ENCODE assay signal across 8 cellular contexts in genomic region chr5:38809388-38810359, GRCh38. TPM values are rescaled to one million over a fixed set of nuclear protein-coding genes. Genes with fewer than 3 reads are reported as not detected.
DNase-seq lines count a peak whose midpoint lies in the region; ATAC-seq, FAIRE-seq and TF ChIP-seq lines count a peak whose summit lies in the region.

No MANE protein-coding gene starts in this region.

- POLR2A ChIA-PET in CD4-positive, alpha-beta memory T cell (lab: Charles Lee; ENCODE audit: partially characterized antibody) = no interaction called here
- POLR2A ChIA-PET in K562 (lab: Yijun Ruan, JAX) = interaction anchor here (0.6 to 2.3 kb wide), 9 partner anchors 16 to 1035 kb away, joined by 3 to 8 read pairs (median 3); no protein-coding TSS in a partner anchor

- H3K9me1 ChIP-seq in K562 (ENCODE audit: control insufficient read depth, insufficient read depth, low read length) = no peaks in the 10 kb centered on the region

- H3K79me2 ChIP-seq in K562 (ENCODE audit: control insufficient read depth, insufficient read depth, low read length) = no peaks in the 10 kb centered on the region

- no peaks in the 10 kb centered on the region for H4K20me1 ChIP-seq in K562 (replicated peaks; ENCODE audit: control insufficient read depth, insufficient read depth, low read length)

- peak; percentile 88 for FAIRE-seq in K562 (lab: Jason Lieb, UNC)

- no peak overlapping the region for H3K27ac ChIP-seq in CD4-positive, alpha-beta memory T cell (ENCODE audit: low read depth, low read length)
- H3K27ac ChIP-seq in K562 (ENCODE audit: extremely low read depth, low read depth, low read length) (no peak overlapping the region), iPS DF 6.9 (ENCODE audit: low read length) (no peak overlapping the region), skeletal muscle tissue (ENCODE audit: low read depth, low read length) (peak overlapping the region; percentile 6)

- H3K4me3 Mint-ChIP-seq in CD4-positive, alpha-beta memory T cell = no peak overlapping the region

- no TSS peak for BruUV-seq in K562 (replicated peaks; lab: Mats Ljungman, UMichigan)

- in situ Hi-C loops in K562 (cut with MboI) = loop anchor here (5.0 kb wide), 1 partner anchor 372 kb away; no protein-coding TSS in a partner anchor

- intact Hi-C loops in CD4-positive, alpha-beta memory T cell (cut with micrococcal nuclease) = no loop called here
- intact Hi-C loops in K562 (cut with micrococcal nuclease) = loop anchor here (1.0 to 10.0 kb wide), 8 partner anchors 72 to 601 kb away; no protein-coding TSS in a partner anchor

- no peaks in the 10 kb centered on the region for H3K27me3 ChIP-seq in CD4-positive, alpha-beta memory T cell (ENCODE audit: insufficient read depth, low read length)
- no peaks in the 10 kb centered on the region for H3K27me3 ChIP-seq in K562 (ENCODE audit: control insufficient read depth in 2 of 2, insufficient read depth in 2 of 2, low read length in 2 of 2)
- no peaks in the 10 kb centered on the region; the same call in 1 of the 2 replicates for H3K27me3 ChIP-seq in iPS DF 6.9 (ENCODE audit: control insufficient read depth, insufficient read depth, low read length)
- no peaks in the 10 kb centered on the region for H3K27me3 ChIP-seq in skeletal muscle tissue (ENCODE audit: control insufficient read depth in 3 of 3, insufficient read depth in 3 of 3, low read length in 3 of 3)

- H3K4me1 ChIP-seq in CD4-positive, alpha-beta memory T cell (ENCODE audit: insufficient read depth, low read length) = no peaks in the 10 kb centered on the region
- H3K4me1 ChIP-seq in K562 (replicated peaks in 1 of 2; ENCODE audit: control insufficient read depth in 2 of 2, insufficient read depth in 2 of 2, low read length in 2 of 2) (peaks cover 2 to 7% of the 10 kb centered on the region in 2 experiments; a peak in 3 of 5 replicates), iPS DF 6.9 (ENCODE audit: control insufficient read depth, insufficient read depth, low read length) (peaks cover 1% of the 10 kb centered on the region; the same call in 1 of the 2 replicates), skeletal muscle tissue (ENCODE audit: control insufficient read depth in 3 of 3, insufficient read depth in 3 of 3, low read length in 3 of 3) (peaks cover 10 to 19% (median 11%) of the 10 kb centered on the region in 3 donors)

- peak overlapping the region; percentile 69 for H2AFZ ChIP-seq in K562 (ENCODE audit: low read depth, low read length)

- H3K27me3 Mint-ChIP-seq in CD4-positive, alpha-beta memory T cell = peaks cover 12 to 19% of the 10 kb centered on the region in 2 donors

- peak; percentile 97 to 98 for TF ChIP-seq RAD21 in K562 (CRISPR knock-in tag; conservative IDR thresholded peaks at IDR 0.05 in 1 of 2, IDR thresholded peaks at IDR 0.05 in 1 of 2)

- H3K36me3 ChIP-seq in CD4-positive, alpha-beta memory T cell (ENCODE audit: insufficient read depth, low read length) = no peaks in the 10 kb centered on the region
- H3K36me3 ChIP-seq in K562 (ENCODE audit: control insufficient read depth, insufficient read depth, low read length) = no peaks in the 10 kb centered on the region
- H3K36me3 ChIP-seq in iPS DF 6.9 (ENCODE audit: control insufficient read depth, insufficient read depth, low read length) = no peaks in the 10 kb centered on the region
- H3K36me3 ChIP-seq in skeletal muscle tissue (ENCODE audit: control insufficient read depth in 3 of 3, insufficient read depth in 3 of 3, low read length in 3 of 3) = no peaks in the 10 kb centered on the region

- TF ChIP-seq EP300 in K562 (IDR thresholded peaks at IDR 0.05; ENCODE audit: low read length) = no peak

- H3K9ac ChIP-seq in K562 (ENCODE audit: insufficient read depth in 1 of 2, low read depth in 2 of 2, low read length in 2 of 2) = no peak overlapping the region
- H3K9ac ChIP-seq in skeletal muscle tissue (ENCODE audit: low read depth in 1 of 3, low read length in 3 of 3) = peak overlapping the region in 1 of 3 donors; percentile 28

- no peak overlapping the region for H3K27ac Mint-ChIP-seq in CD4-positive, alpha-beta memory T cell

- no peaks in the 10 kb centered on the region for H3K9me3 ChIP-seq in CD4-positive, alpha-beta memory T cell (ENCODE audit: control insufficient read depth in 1 of 2, low read length in 2 of 2)
- no peaks in the 10 kb centered on the region for H3K9me3 ChIP-seq in K562 (replicated peaks; ENCODE audit: control insufficient read depth, insufficient read depth, low read depth, low read length)
- no peaks in the 10 kb centered on the region for H3K9me3 ChIP-seq in iPS DF 6.9 (ENCODE audit: control insufficient read depth, insufficient read depth, low read length)
- peaks cover 0 to 2% (median 0%) of the 10 kb centered on the region in 3 donors for H3K9me3 ChIP-seq in skeletal muscle tissue (ENCODE audit: control insufficient read depth in 3 of 3, low read length in 3 of 3)

- TF ChIP-seq POLR2A in K562 (conservative IDR thresholded peaks at IDR 0.05) = no peak
- no peak for TF ChIP-seq POLR2A in GM18505 (IDR thresholded peaks at IDR 0.05; ENCODE audit: borderline replicate concordance, extremely low read depth, insufficient read depth, insufficient read length)

- peak; percentile 94 to 98 (median 95) for TF ChIP-seq CTCF in K562 (IDR thresholded peaks at IDR 0.05 in 2 of 3, conservative IDR thresholded peaks at IDR 0.05 in 1 of 3; ENCODE audit: insufficient read depth in 2 of 3, low read depth in 1 of 3, low read length in 3 of 3)

- no peak overlapping the region for H3K4me2 ChIP-seq in K562 (ENCODE audit: insufficient read depth, low read length)

- WGBS in K562 (ENCODE audit: insufficient coverage, low coverage, missing lambda C conversion rate) = 16% methylated on average over 14 of the region's 14 CpGs
- WGBS in iPS DF 6.9 (ENCODE audit: insufficient coverage, insufficient read length) = no CpG with 5 or more reads among the region's 14 CpGs

- DNase-seq in CD4-positive, alpha-beta memory T cell = peak; percentile 21 to 38 (median 25)
- DNase-seq in NCI-H1417 treated with DMSO at 0.1 percent for 48 hours (lab: John Stamatoyannopoulos, UW) = peak; percentile 42
- peak; percentile 50 for DNase-seq in SKM-1 (lab: John Stamatoyannopoulos, UW; ENCODE audit: unreplicated experiment)
- peak; percentile 83 to 87 (median 86) for DNase-seq in K562 (ENCODE audit: extremely low read depth in 1 of 4, low spot score in 3 of 4)
- peak; percentile 75 for DNase-seq in iPS DF 6.9 (ENCODE audit: low read depth, low spot score)

- H3K4me3 ChIP-seq in CD4-positive, alpha-beta memory T cell (ENCODE audit: low read length in 2 of 2) = no peak overlapping the region
- H3K4me3 ChIP-seq in K562 (no peak overlapping the region), iPS DF 6.9 (ENCODE audit: low read length) (no peak overlapping the region), skeletal muscle tissue (ENCODE audit: low read length in 3 of 3) (no peak overlapping the region)

- no peaks in the 10 kb centered on the region for H3K9me3 Mint-ChIP-seq in CD4-positive, alpha-beta memory T cell

- no peaks in the 10 kb centered on the region for H3K36me3 Mint-ChIP-seq in CD4-positive, alpha-beta memory T cell

- peak; percentile 66 for ATAC-seq in GM21529 (IDR thresholded peaks at IDR 0.05; ENCODE audit: unreplicated experiment)
- ATAC-seq in K562 = peak; percentile 98
- ATAC-seq in GM18505 (IDR thresholded peaks at IDR 0.05; ENCODE audit: unreplicated experiment) = no peak

- CTCF ChIA-PET in CD4-positive, alpha-beta memory T cell (lab: Charles Lee; ENCODE audit: partially characterized antibody) = interaction anchor here (0.8 to 4.1 kb wide), 8 partner anchors 9 to 427 kb away, joined by 3 to 38 read pairs (median 4); no protein-coding TSS in a partner anchor
- CTCF ChIA-PET in K562 (lab: Yijun Ruan, JAX; ENCODE audit: low intra/inter-chr PET ratio) = interaction anchor here (0.6 to 1.9 kb wide), 11 partner anchors 112 to 601 kb away, joined by 3 to 19 read pairs (median 4); no protein-coding TSS in a partner anchor

- peaks cover 0 to 3% (median 0%) of the 10 kb centered on the region in 4 donors for H3K4me1 Mint-ChIP-seq in CD4-positive, alpha-beta memory T cell

TF ChIP-seq in K562, 482 proteins besides CTCF, POLR2A, EP300 and RAD21 (continues in another document):
- TF ChIP-seq CC2D1A (IDR thresholded peaks at IDR 0.05) = peak; percentile 66; the same call in 1 of the 2 replicates
- peak; percentile 97 for TF ChIP-seq SMC3 (conservative IDR thresholded peaks at IDR 0.05; ENCODE audit: insufficient read depth, low read depth, low read length)
- peak; percentile 55; the same call in 1 of the 2 replicates for TF ChIP-seq RB1 (IDR thresholded peaks at IDR 0.05; ENCODE audit: low read depth)
- no peak for TF ChIP-seq ZNF75A (CRISPR knock-in tag; IDR thresholded peaks at IDR 0.05)
- TF ChIP-seq NEUROD1 (IDR thresholded peaks at IDR 0.05; ENCODE audit: borderline replicate concordance, low read depth, low read length, partially characterized antibody) = peak; percentile 15
- TF ChIP-seq BCOR (IDR thresholded peaks at IDR 0.05) = no peak
- TF ChIP-seq ZNF146 (CRISPR knock-in tag; IDR thresholded peaks at IDR 0.05; ENCODE audit: unreplicated experiment) = no peak

RNA-seq across cellular contexts. Expression of gene OSMR, which starts 36.1 kb away (rescaled TPM):
- not detected for total RNA-seq in CD4-positive, alpha-beta memory T cell
- polyA plus RNA-seq in CD4-positive, alpha-beta memory T cell = under 1 TPM in 1 of 2 donors, not detected in 1; 0.37 TPM
- 1.5 TPM in 2 replicates for total RNA-seq in K562 (2011; cell fraction: chromatin; rRNA removed; ENCODE audit: low replicate concordance)
- 0.13 and 0.67 TPM in 2 replicates for total RNA-seq in K562 (2011; cell fraction: nucleolus; rRNA removed)
- 1.6 TPM in 2 replicates for total RNA-seq in K562 (2011; cell fraction: nucleoplasm; rRNA removed)
- total RNA-seq in K562 (2014; rRNA removed) (0.18 and 0.24 TPM in 2 replicates), K562 (2014; rRNA removed; fragmentation: Illumina TruSeq; extraction: Trizol) (0.69 and 0.83 TPM in 2 replicates), K562 (2015; rRNA removed; fragmentation: Illumina TruSeq; extraction: Trizol) (0.94 and 1.1 TPM in 2 replicates), K562 (2021) (0.92 and 1.2 TPM in 2 replicates), skeletal muscle tissue (4.2 TPM)
- polyA plus RNA-seq in K562 (2011; rRNA removed) (0.14 and 1.7 TPM in 2 replicates), K562 (2014; fragmentation: Illumina TruSeq; extraction: Trizol) (1.5 and 1.7 TPM in 2 replicates), K562 (2014; fragmentation: Nextera tagmentation; extraction: Ambion mirVana) (under 1 TPM; 0.28 to 0.34 TPM), K562 (2014; rRNA removed) (0.53 and 1.1 TPM in 2 replicates)
- 0.10 and 0.70 TPM in 2 replicates for polyA plus RNA-seq in K562 (2011; cell fraction: cytosol; rRNA removed)
- 0.18 and 1.4 TPM in 2 replicates for polyA plus RNA-seq in K562 (2011; cell fraction: nucleus; rRNA removed)
- 2.3 and 3.3 TPM in 2 replicates for polyA plus RNA-seq in K562 (2012)
- polyA minus RNA-seq in K562 (2011; rRNA and poly(A)+ RNA removed) = 0.24 and 1.3 TPM in 2 replicates
- 0.46 and 1.2 TPM in 2 replicates for polyA minus RNA-seq in K562 (2011; cell fraction: cytosol; rRNA and poly(A)+ RNA removed)
- polyA minus RNA-seq in K562 (2011; cell fraction: nucleus; rRNA and poly(A)+ RNA removed) = 0.44 and 0.81 TPM in 2 replicates

Comparison
In these comparisons a context has a peak if more than half of its experiments do, and no peak if none do; other contexts are left out.
1. DNase-seq: peak in every context shown above with its lines; median percentile 86 in K562; 75 in iPS DF 6.9; 50 in SKM-1; 42 in NCI-H1417 treated with DMSO at 0.1 percent for 48 hours; 25 in CD4-positive, alpha-beta memory T cell.